Comparison of ENCODE assay signal across 23 cellular contexts in genomic region chr4:65401083-65401482, GRCh38.
"Had no signal": no experiment of that assay in that cellular context is flagged by ENCODE, and none has a peak within 500 bp of the region (broad histone marks: within the 10 kb centered on the region; RNA-seq: fewer than 3 reads in every experiment).

No MANE protein-coding gene starts in this region.

- H3K27ac Mint-ChIP-seq: IgD-negative memory B cell had no signal

- DNase-seq: Kasumi-1, MM.1S, NCI-H1092 treated with DMSO at 0.1 percent for 48 hours, NCI-H1436, NCI-H187, NCI-H2029, NCI-H2081 treated with DMSO at 0.1 percent for 48 hours, NCI-H2171, NCI-H226, NCI-H446, NCI-H510A, NCI-H524 treated with DMSO at 0.1 percent for 48 hours, NCI-H69, NCI-H774, Right ventricle myocardium superior, RPMI8226, SK-N-SH had no signal

- H3K27ac ChIP-seq: HL-60, KMS-11 had no signal

- H3K4me1 Mint-ChIP-seq: IgD-negative memory B cell had no signal

- ATAC-seq: K562 had no signal

- FAIRE-seq: HTR-8/SVneo, K562, RCC 7860 had no signal

- H3K4me3 Mint-ChIP-seq: IgD-negative memory B cell had no signal

- H3K4me3 ChIP-seq: K562 had no signal

- H3K27me3 Mint-ChIP-seq: IgD-negative memory B cell had no signal

- H3K9me3 ChIP-seq: SK-N-SH had no signal

- H3K36me3 Mint-ChIP-seq: IgD-negative memory B cell had no signal
